Comparison of ENCODE assay signal across 19 cellular contexts in the genomic region with DNA sequence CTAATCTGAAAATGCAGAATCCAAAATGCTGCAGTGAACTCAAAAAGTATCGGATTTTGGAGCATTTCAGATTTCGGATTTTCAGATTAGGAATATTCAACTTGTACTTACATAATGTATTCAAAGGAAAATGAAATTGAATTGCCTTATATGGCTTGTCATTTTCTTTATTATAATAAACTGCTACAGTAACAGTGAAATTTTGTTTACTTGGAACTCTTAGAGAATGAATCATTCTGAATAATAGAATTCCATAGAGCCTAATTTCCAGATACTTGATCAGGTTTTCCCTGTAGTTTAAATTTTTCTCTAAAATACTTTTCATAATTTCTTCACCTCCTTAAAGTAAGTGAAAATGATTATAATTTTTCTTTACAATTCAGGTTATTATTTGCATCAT. TPM values are rescaled to one million over a fixed set of nuclear protein-coding genes. Genes with fewer than 3 reads are reported as not detected.
DNase-seq lines count a peak whose midpoint lies in the region; ATAC-seq, FAIRE-seq and TF ChIP-seq lines count a peak whose summit lies in the region.
"Had no signal": no experiment of that assay in that cellular context is flagged by ENCODE, and none has a peak within 500 bp of the region (broad histone marks: within the 10 kb centered on the region; RNA-seq: fewer than 3 reads in every experiment).

No MANE protein-coding gene starts in this region.

- H3K27me3 Mint-ChIP-seq in HFFc6 (ENCODE audit: insufficient read depth) = no peaks in the 10 kb centered on the region

- H3K27ac ChIP-seq in A549 = no peak overlapping the region
- peak overlapping the region; percentile 35 for H3K27ac ChIP-seq in brain microvascular endothelial cell
- H3K27ac ChIP-seq in hepatocyte = peak overlapping the region; percentile 28
- H3K27ac ChIP-seq: HL-60 had no signal

- peak overlapping the region; percentile 75 for H3K27ac Mint-ChIP-seq in HFFc6
- H3K27ac Mint-ChIP-seq: CD14-positive monocyte, GM23338 had no signal

- no peak overlapping the region for H3K4me3 ChIP-seq in A549
- no peak overlapping the region for H3K4me3 ChIP-seq in brain microvascular endothelial cell (ENCODE audit: low read depth, low read length)
- no peak overlapping the region for H3K4me3 ChIP-seq in hepatocyte
- H3K4me3 ChIP-seq: GM23338, K562 had no signal

- peaks cover 4% of the 10 kb centered on the region; the same call in 1 of the 2 replicates for H3K36me3 Mint-ChIP-seq in HFFc6 (ENCODE audit: low read depth)

- POLR2A ChIA-PET in A549 (lab: Yijun Ruan, JAX) = no interaction called here

- ATAC-seq in A549 (no peak), GM18867 (IDR thresholded peaks at IDR 0.05; ENCODE audit: unreplicated experiment) (no peak), HG03469 (IDR thresholded peaks at IDR 0.05; ENCODE audit: unreplicated experiment) (no peak)
- ATAC-seq: GM23338 had no signal

- peaks cover 38% of the 10 kb centered on the region for H3K4me1 Mint-ChIP-seq in HFFc6 (ENCODE audit: low read depth)

- H3K27me3 ChIP-seq in brain microvascular endothelial cell (replicated peaks) (no peaks in the 10 kb centered on the region), hepatocyte (no peaks in the 10 kb centered on the region)

- FAIRE-seq in A549 (lab: Jason Lieb, UNC) = no peak
- FAIRE-seq: K562 had no signal

- no peak for TF ChIP-seq EP300 in A549 (IDR thresholded peaks at IDR 0.05)

- H3K79me2 ChIP-seq in hepatocyte = peaks cover 82% of the 10 kb centered on the region

- no peaks in the 10 kb centered on the region for H3K9me2 ChIP-seq in hepatocyte (replicated peaks; ENCODE audit: insufficient read depth)

- no peak for TF ChIP-seq RAD21 in A549 (conservative IDR thresholded peaks at IDR 0.05 in 1 of 2, IDR thresholded peaks at IDR 0.05 in 1 of 2)

- 94% methylated on average over 2 of the region's 2 CpGs for WGBS in A549 (ENCODE audit: missing lambda C conversion rate)
- WGBS in hepatocyte (ENCODE audit: low lambda C conversion rate, missing lambda C conversion rate) = 100% methylated on average over 2 of the region's 2 CpGs

- no peak for TF ChIP-seq CTCF in A549 (IDR thresholded peaks at IDR 0.05)
- no peak for TF ChIP-seq CTCF in HFFc6 (IDR thresholded peaks at IDR 0.05)
- no peak for TF ChIP-seq CTCF in brain microvascular endothelial cell (IDR thresholded peaks at IDR 0.05; ENCODE audit: low read depth, low read length, missing control alignments)
- TF ChIP-seq CTCF in hepatocyte (IDR thresholded peaks at IDR 0.05; ENCODE audit: poor library complexity) = no peak

- H3K9me3 Mint-ChIP-seq in HFFc6 = no peaks in the 10 kb centered on the region
- H3K9me3 Mint-ChIP-seq: CD14-positive monocyte, GM23338 had no signal

- no peak for DNase-seq in A549 (ENCODE audit: low read depth in 1 of 2, low spot score in 1 of 2)
- DNase-seq in HFFc6 = no peak
- DNase-seq in brain microvascular endothelial cell = no peak
- DNase-seq in hepatocyte (ENCODE audit: low spot score) = no peak
- DNase-seq in islet precursor cell = no peak
- no peak for DNase-seq in AG08395 (ENCODE audit: low spot score)
- DNase-seq: DMS79 treated with DMSO at 0.1 percent for 48 hours, GF-D8, NCI-H1048, NCI-H1694 treated with DMSO at 0.1 percent for 48 hours, NCI-H345, NCI-H69, Right ventricle myocardium superior had no signal

- CTCF ChIA-PET in A549 (lab: Yijun Ruan, JAX) = no interaction called here

- peak overlapping the region; percentile 49 for H3K4me3 Mint-ChIP-seq in HFFc6
- H3K4me3 Mint-ChIP-seq: CD14-positive monocyte, GM23338 had no signal

- peaks cover 18% of the 10 kb centered on the region for H3K4me1 ChIP-seq in A549
- H3K4me1 ChIP-seq in hepatocyte (ENCODE audit: insufficient read depth) = no peaks in the 10 kb centered on the region

- H4K20me1 ChIP-seq in hepatocyte (ENCODE audit: insufficient read depth, poor library complexity, severe bottlenecking) = peaks cover 25% of the 10 kb centered on the region

- H3K9me3 ChIP-seq in A549 (no peaks in the 10 kb centered on the region), hepatocyte (ENCODE audit: low read depth) (no peaks in the 10 kb centered on the region)

- no peaks in the 10 kb centered on the region for H3K36me3 ChIP-seq in brain microvascular endothelial cell (replicated peaks)
- no peaks in the 10 kb centered on the region for H3K36me3 ChIP-seq in hepatocyte (replicated peaks; ENCODE audit: insufficient read depth, low read depth)

- H2AFZ ChIP-seq in hepatocyte = no peak overlapping the region
- H2AFZ ChIP-seq: GM23338 had no signal

- peak overlapping the region; percentile 41; the same call in 2 of the 3 replicates for H3K4me2 ChIP-seq in A549
- H3K4me2 ChIP-seq in hepatocyte = no peak overlapping the region
- H3K4me2 ChIP-seq: GM23338 had no signal

- in situ Hi-C loops in brain microvascular endothelial cell (cut with HindIII; ENCODE audit: low pct_ligation_motif_present, low sequenced_read_pairs) = no loop called here

- TF ChIP-seq POLR2A in A549 (IDR thresholded peaks at IDR 0.05; ENCODE audit: low read length) = no peak

TF ChIP-seq in A549, 52 proteins besides CTCF, POLR2A, EP300 and RAD21:
- no peak for TF ChIP-seq MAZ (IDR thresholded peaks at IDR 0.05; ENCODE audit: borderline replicate concordance, low read depth, low read length)

RNA-seq across cellular contexts. Expression of a gene that starts 17.3 kb away (rescaled TPM):
- polyA plus RNA-seq in A549 (2011; rRNA removed) (87.9 and 89.4 TPM in 2 replicates), A549 (2017; fragmentation: RNase III; extraction: RNeasy Plus Mini Kit Qiagen cat#74134 plus additional on column Dnase treatment) (28.9 to 33.1 TPM (median 33.0 TPM) in 3 replicates), hepatocyte (39.4 and 44.5 TPM in 2 replicates)
- polyA plus RNA-seq in A549 (2012; cell fraction: cytosol; rRNA removed) = 20.9 and 24.4 TPM in 2 replicates
- 48.2 and 56.3 TPM in 2 replicates for polyA plus RNA-seq in A549 (2012; cell fraction: nucleus; rRNA removed)
- polyA minus RNA-seq in A549 (2011; rRNA and poly(A)+ RNA removed) = 117 and 128 TPM in 2 replicates
- 10 to 100 TPM; 30.1 to 44.5 (median 38.6) TPM for total RNA-seq in HFFc6 (2021; fragmentation: NEBNext Ultra II Directional; extraction: Animal tissue kit (Norgen Biotek cat#: 25700))
- 90.9 and 101 TPM in 2 replicates for total RNA-seq in hepatocyte

Comparison
In these comparisons a context has a peak if more than half of its experiments do, and no peak if none do; other contexts are left out.
1. H3K27ac ChIP-seq: peak in brain microvascular endothelial cell (single experiment) and hepatocyte (single experiment); none in A549 (0 of 2).